Comparison of ENCODE assay signal across 8 cellular contexts in the genomic region with DNA sequence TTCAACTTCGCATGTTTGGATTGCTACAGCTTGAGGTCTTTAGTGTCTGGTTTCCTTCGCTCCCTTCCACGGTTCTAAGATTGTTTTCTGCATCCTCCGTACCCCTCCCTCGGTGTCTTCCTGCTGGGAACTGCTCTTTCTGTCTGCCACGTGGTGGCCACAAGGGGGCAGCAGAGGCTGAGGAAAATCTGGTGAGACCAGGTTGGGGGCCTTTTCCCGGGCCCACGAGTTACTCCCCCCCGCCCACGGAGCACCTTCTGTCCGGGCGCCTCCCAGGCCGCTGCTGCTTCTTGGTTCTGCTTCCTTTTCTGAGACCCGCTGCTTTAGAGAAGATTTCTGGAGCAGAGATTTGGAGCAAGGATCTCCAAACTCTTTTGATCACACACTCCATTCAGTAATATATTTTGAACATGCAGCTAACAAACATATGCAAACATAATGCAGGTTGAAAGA. TPM values are rescaled to one million over a fixed set of nuclear protein-coding genes. Genes with fewer than 3 reads are reported as not detected.
A peak's percentile ranks its signal among the peaks of the same experiment; 100 is the strongest.
DNase-seq lines count a peak whose midpoint lies in the region; ATAC-seq and TF ChIP-seq lines count a peak whose summit lies in the region.

No MANE protein-coding gene starts in this region.

- H3K36me3 Mint-ChIP-seq in activated CD4-positive, alpha-beta memory T cell treated with anti-CD3 and anti-CD28 coated beads, Interleukin-2, amount 10 ng/mL, durations not matched to agents 7 days and 5 days (ENCODE audit: low read depth) = no peaks in the 10 kb centered on the region
- H3K36me3 Mint-ChIP-seq in mesothelial cell of epicardium = no peaks in the 10 kb centered on the region

- TF ChIP-seq CTCF in GM12875 (IDR thresholded peaks at IDR 0.05; ENCODE audit: borderline replicate concordance, insufficient read depth, low read depth, low read length) = peak; percentile 84
- peak; percentile 97 for TF ChIP-seq CTCF in mesothelial cell of epicardium (IDR thresholded peaks at IDR 0.05; ENCODE audit: unreplicated experiment)

- CTCF ChIA-PET in activated CD4-positive, alpha-beta memory T cell treated with anti-CD3 and anti-CD28 coated beads, Interleukin-2, amount 10 ng/mL, durations not matched to agents 7 days and 5 days (lab: Charles Lee) = interaction anchor here (0.7 to 2.3 kb wide), 15 partner anchors 9 to 623 kb away, joined by 3 to 6 read pairs (median 3); a partner anchor contains a TSS

- DNase-seq in A172 (ENCODE audit: low spot score) = peak; percentile 63
- peak; percentile 9 to 59 for DNase-seq in NCI-H526 (lab: John Stamatoyannopoulos, UW)
- peak; percentile 67 for DNase-seq in activated CD4-positive, alpha-beta memory T cell treated with anti-CD3 and anti-CD28 coated beads, Interleukin-2, amount 10 ng/mL, durations not matched to agents 7 days and 5 days
- peak; percentile 64 for DNase-seq in effector CD4-positive, alpha-beta T cell
- peak; percentile 68 to 89 for DNase-seq in mesothelial cell of epicardium (ENCODE audit: low spot score in 2 of 2, unreplicated experiment in 2 of 2)
- peak; percentile 41 for DNase-seq in stimulated activated CD8-positive, alpha-beta memory T cell treated with anti-CD3 and anti-CD28 coated beads, Interleukin-12 subunit alpha, Interleukin-12 subunit beta, amount 100 ng/mL, for 4 hours (ENCODE audit: low read depth)

- no peak for ATAC-seq in HG03039 (IDR thresholded peaks at IDR 0.05; ENCODE audit: unreplicated experiment)

- peaks cover 8% of the 10 kb centered on the region for H3K9me3 Mint-ChIP-seq in activated CD4-positive, alpha-beta memory T cell treated with anti-CD3 and anti-CD28 coated beads, Interleukin-2, amount 10 ng/mL, durations not matched to agents 7 days and 5 days
- peaks cover 15% of the 10 kb centered on the region for H3K9me3 Mint-ChIP-seq in mesothelial cell of epicardium

- POLR2A ChIA-PET in activated CD4-positive, alpha-beta memory T cell treated with anti-CD3 and anti-CD28 coated beads, Interleukin-2, amount 10 ng/mL, durations not matched to agents 7 days and 5 days (lab: Charles Lee) = no interaction called here

- no peak overlapping the region for H3K27ac Mint-ChIP-seq in activated CD4-positive, alpha-beta memory T cell treated with anti-CD3 and anti-CD28 coated beads, Interleukin-2, amount 10 ng/mL, durations not matched to agents 7 days and 5 days
- peak overlapping the region; percentile 21 for H3K27ac Mint-ChIP-seq in mesothelial cell of epicardium

- H3K4me3 Mint-ChIP-seq in activated CD4-positive, alpha-beta memory T cell treated with anti-CD3 and anti-CD28 coated beads, Interleukin-2, amount 10 ng/mL, durations not matched to agents 7 days and 5 days = no peak overlapping the region
- peak overlapping the region; percentile 33 for H3K4me3 Mint-ChIP-seq in mesothelial cell of epicardium

- no peak overlapping the region for H3K4me3 ChIP-seq in GM12875 (ENCODE audit: low read depth, low read length)

- peaks cover 27% of the 10 kb centered on the region for H3K27me3 Mint-ChIP-seq in activated CD4-positive, alpha-beta memory T cell treated with anti-CD3 and anti-CD28 coated beads, Interleukin-2, amount 10 ng/mL, durations not matched to agents 7 days and 5 days
- H3K27me3 Mint-ChIP-seq in mesothelial cell of epicardium (ENCODE audit: low read depth) = peaks cover 12% of the 10 kb centered on the region

- H3K4me1 Mint-ChIP-seq in activated CD4-positive, alpha-beta memory T cell treated with anti-CD3 and anti-CD28 coated beads, Interleukin-2, amount 10 ng/mL, durations not matched to agents 7 days and 5 days = peaks cover 28% of the 10 kb centered on the region
- H3K4me1 Mint-ChIP-seq in mesothelial cell of epicardium = peaks cover 7% of the 10 kb centered on the region

RNA-seq across cellular contexts. Expression of a gene that starts 21.1 kb away (rescaled TPM):
- 0.81 and 1.6 TPM in 2 replicates for total RNA-seq in A172 (2014; rRNA removed; shearing (Covaris generic))
- under 1 TPM; 0.15 to 0.60 TPM for total RNA-seq in activated CD4-positive, alpha-beta memory T cell treated with anti-CD3 and anti-CD28 coated beads, Interleukin-2, amount 10 ng/mL, durations not matched to agents 7 days and 5 days
- 2.3 to 2.6 TPM (median 2.5 TPM) in 3 replicates for total RNA-seq in mesothelial cell of epicardium

RNA-seq across cellular contexts. Expression of a gene that starts 52.5 kb away (rescaled TPM):
- total RNA-seq in A172 (2014; rRNA removed; shearing (Covaris generic)) = 3.1 and 3.4 TPM in 2 replicates
- total RNA-seq in activated CD4-positive, alpha-beta memory T cell treated with anti-CD3 and anti-CD28 coated beads, Interleukin-2, amount 10 ng/mL, durations not matched to agents 7 days and 5 days = 100 to 1,000 TPM; 287 to 289 TPM
- 7.6 to 10.1 TPM (median 8.6 TPM) in 3 replicates for total RNA-seq in mesothelial cell of epicardium

RNA-seq across cellular contexts. Expression of a gene that starts 55.0 kb away (rescaled TPM):
- 18.1 and 21.4 TPM in 2 replicates for total RNA-seq in A172 (2014; rRNA removed; shearing (Covaris generic))
- total RNA-seq in activated CD4-positive, alpha-beta memory T cell treated with anti-CD3 and anti-CD28 coated beads, Interleukin-2, amount 10 ng/mL, durations not matched to agents 7 days and 5 days = 10 to 100 TPM; 69.4 to 73.1 TPM
- total RNA-seq in mesothelial cell of epicardium = 236 to 250 TPM (median 246 TPM) in 3 replicates

Comparison
In these comparisons a context has a peak if more than half of its experiments do, and no peak if none do; other contexts are left out.
1. RNA of a gene that starts 52.5 kb away (total RNA-seq): 287 to 289 TPM in activated CD4-positive, alpha-beta memory T cell treated with anti-CD3 and anti-CD28 coated beads, Interleukin-2, amount 10 ng/mL, durations not matched to agents 7 days and 5 days; 7.6 to 10.1 TPM in mesothelial cell of epicardium and 3.1 to 3.4 TPM in A172; every median in the first group is over 10 times any median in the second.
2. Peak in every context shown above with its lines, with median percentiles within 50 percentile points of each other: DNase-seq.